Comparison of ENCODE assay signal across 13 cellular contexts in the genomic region with DNA sequence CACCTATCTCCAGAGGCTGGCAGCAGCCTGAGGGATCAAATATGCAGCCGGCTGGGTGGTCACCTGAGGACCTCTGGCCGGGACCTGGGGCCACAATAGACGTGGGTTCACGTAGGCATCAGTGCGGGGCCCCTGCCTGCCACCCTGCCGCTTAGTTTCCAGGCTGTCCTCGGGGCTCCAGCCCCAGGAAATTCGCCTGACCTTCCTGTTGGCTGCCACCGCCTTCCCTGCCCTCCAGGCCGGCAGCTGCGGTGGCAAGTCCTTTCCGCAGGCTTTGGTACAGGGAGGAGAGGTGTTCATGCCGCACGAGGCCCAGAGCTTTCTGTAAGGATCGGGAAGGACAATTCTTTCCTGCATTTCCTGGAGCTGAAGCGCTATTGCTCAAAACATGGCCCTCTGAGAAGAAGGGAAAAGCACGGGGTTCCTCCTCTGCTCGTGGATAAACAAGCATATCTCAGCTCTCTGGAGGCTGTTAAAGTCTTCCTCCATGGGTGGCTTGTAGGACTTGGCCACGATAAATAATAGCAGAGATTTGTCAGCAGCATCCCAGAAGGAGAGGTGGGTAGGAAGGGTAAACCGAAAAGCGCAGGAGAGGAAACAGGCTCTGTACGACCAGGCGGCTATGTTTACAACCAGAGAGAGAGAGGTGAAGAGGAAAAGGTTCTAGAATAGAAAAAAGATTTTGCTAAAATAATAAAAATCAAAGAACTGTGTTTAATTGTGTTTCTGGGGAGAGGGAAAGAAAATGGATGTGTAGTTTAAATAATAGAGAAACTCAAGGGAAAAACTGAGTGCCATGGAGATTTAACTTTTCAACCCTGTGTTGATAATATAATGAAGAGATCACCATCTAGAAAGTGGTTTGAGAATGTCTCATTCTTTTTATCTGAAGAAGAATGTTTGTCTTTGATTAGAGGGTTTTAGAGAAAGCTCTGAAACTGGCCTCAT. TPM values are rescaled to one million over a fixed set of nuclear protein-coding genes. Genes with fewer than 3 reads are reported as not detected.
A peak's percentile ranks its signal among the peaks of the same experiment; 100 is the strongest.
DNase-seq lines count a peak whose midpoint lies in the region; ATAC-seq and TF ChIP-seq lines count a peak whose summit lies in the region.
"Had no signal": no experiment of that assay in that cellular context is flagged by ENCODE, and none has a peak within 500 bp of the region (broad histone marks: within the 10 kb centered on the region; RNA-seq: fewer than 3 reads in every experiment).

No MANE protein-coding gene starts in this region.

- TF ChIP-seq CTCF in heart left ventricle (IDR thresholded peaks at IDR 0.05) (no peak), fibroblast of lung (conservative IDR thresholded peaks at IDR 0.05 in 1 of 2, IDR thresholded peaks at IDR 0.05 in 1 of 2; ENCODE audit: low read depth in 1 of 2, low read length in 2 of 2) (no peak), osteocyte (IDR thresholded peaks at IDR 0.05) (no peak)

- H3K27me3 ChIP-seq in heart left ventricle: peaks cover 0 to 33% (median 0%) of the 10 kb centered on the region in 9 donors
- no peaks in the 10 kb centered on the region for H3K27me3 ChIP-seq in fibroblast of lung (ENCODE audit: control insufficient read depth, insufficient read depth, low read length)

- 13 to 28% (median 22%) methylated on average over 22 to 23 of the region's 23 CpGs for WGBS in heart left ventricle, 4 donors

- H3K36me3 Mint-ChIP-seq in osteocyte (ENCODE audit: unreplicated experiment): peaks cover 69% of the 10 kb centered on the region
- H3K36me3 Mint-ChIP-seq: activated naive CD8-positive, alpha-beta T cell treated with anti-CD3 and anti-CD28 coated beads, Interleukin-2, amount 10 ng/mL, durations not matched to agents 7 days and 5 days had no signal

- H3K4me1 ChIP-seq in heart left ventricle (peaks cover 17 to 85% (median 71%) of the 10 kb centered on the region in 12 donors), fibroblast of lung (ENCODE audit: control insufficient read depth, extremely low read depth, insufficient read depth, low read length) (peaks cover 15% of the 10 kb centered on the region)

- H3K36me3 ChIP-seq in heart left ventricle (peaks cover 0 to 30% (median 9%) of the 10 kb centered on the region in 9 donors), fibroblast of lung (ENCODE audit: control insufficient read depth, insufficient read depth, low read length) (peaks cover 8% of the 10 kb centered on the region)

- no peak overlapping the region for H2AFZ ChIP-seq in fibroblast of lung (ENCODE audit: low read length)

- DNase-seq in heart left ventricle: peak in 2 of 5 donors; percentile 24 to 41
- DNase-seq in Right ventricle myocardium inferior (ENCODE audit: missing footprints): no peak
- no peak for DNase-seq in fibroblast of lung (ENCODE audit: low read depth in 2 of 2)
- no peak for DNase-seq in osteocyte (ENCODE audit: extremely low spot score, unreplicated experiment)
- DNase-seq in activated T-cell treated with anti-CD3 and anti-CD28 coated beads, Interleukin-2, amount 50 U/mL, for 48 hours: no peak
- DNase-seq in DMS153 treated with DMSO at 0.1 percent for 48 hours (lab: John Stamatoyannopoulos, UW; ENCODE audit: unreplicated experiment): no peak
- no peak for DNase-seq in NCI-H345 treated with DMSO at 0.1 percent for 48 hours (lab: John Stamatoyannopoulos, UW; ENCODE audit: unreplicated experiment)
- DNase-seq: activated naive CD8-positive, alpha-beta T cell treated with anti-CD3 and anti-CD28 coated beads, Interleukin-2, amount 10 ng/mL, durations not matched to agents 7 days and 5 days; DND-41; NCI-H2029 treated with DMSO at 0.1 percent for 48 hours; stimulated activated naive CD4-positive, alpha-beta T cell had no signal

- no peak for TF ChIP-seq POLR2A in heart left ventricle (IDR thresholded peaks at IDR 0.05)

- no peaks in the 10 kb centered on the region for H3K9me3 ChIP-seq in heart left ventricle
- no peaks in the 10 kb centered on the region for H3K9me3 ChIP-seq in fibroblast of lung (ENCODE audit: control insufficient read depth, insufficient read depth, low read depth, low read length)

- H3K27ac ChIP-seq in heart left ventricle (peak overlapping the region in 11 of 12 donors; percentile 50 to 99 (median 96)), fibroblast of lung (ENCODE audit: insufficient read depth, low read length) (peak overlapping the region; percentile 73)
- H3K27ac ChIP-seq: KMS-11 had no signal

- H3K4me1 Mint-ChIP-seq in osteocyte (ENCODE audit: unreplicated experiment): peaks cover 70% of the 10 kb centered on the region

- no peak for ATAC-seq in heart left ventricle
- no peak for ATAC-seq in Right ventricle myocardium inferior
- ATAC-seq in GM18870 (IDR thresholded peaks at IDR 0.05; ENCODE audit: unreplicated experiment): no peak

- H3K4me3 ChIP-seq in heart left ventricle (peak overlapping the region in 10 of 12 donors; percentile 18 to 93 (median 82)), fibroblast of lung (replicated peaks in 1 of 4; ENCODE audit: control extremely low read depth in 1 of 4, insufficient read depth in 1 of 4, low read depth in 3 of 4, low read length in 4 of 4) (peak overlapping the region in 1 of 4 experiments; percentile 11)

- H3K27ac Mint-ChIP-seq in osteocyte (ENCODE audit: unreplicated experiment): peak overlapping the region; percentile 100
- H3K27ac Mint-ChIP-seq: activated naive CD8-positive, alpha-beta T cell treated with anti-CD3 and anti-CD28 coated beads, Interleukin-2, amount 10 ng/mL, durations not matched to agents 7 days and 5 days had no signal

- H3K9me3 Mint-ChIP-seq in osteocyte (ENCODE audit: unreplicated experiment): no peaks in the 10 kb centered on the region
- H3K9me3 Mint-ChIP-seq: activated naive CD8-positive, alpha-beta T cell treated with anti-CD3 and anti-CD28 coated beads, Interleukin-2, amount 10 ng/mL, durations not matched to agents 7 days and 5 days had no signal

- no peaks in the 10 kb centered on the region for H3K27me3 Mint-ChIP-seq in osteocyte (ENCODE audit: unreplicated experiment)

- peak overlapping the region; percentile 29 for H3K4me2 ChIP-seq in fibroblast of lung (ENCODE audit: extremely low read depth, insufficient read depth, low read length)
- H3K4me2 ChIP-seq: KMS-11 had no signal

- intact Hi-C loops in heart left ventricle (cut with DNase I) (loop anchor here in 1 of 10 donors (5.0 kb wide), 1 partner anchor 65 kb away; no protein-coding TSS in a partner anchor), Right ventricle myocardium inferior (cut with DNase I) (no loop called here)

- H3K79me2 ChIP-seq in fibroblast of lung (ENCODE audit: control insufficient read depth, insufficient read depth, low read length): peaks cover 85% of the 10 kb centered on the region

- peak overlapping the region; percentile 70 for H3K9ac ChIP-seq in fibroblast of lung (ENCODE audit: insufficient read depth, low read length)
- H3K9ac ChIP-seq: KMS-11 had no signal

- peak overlapping the region; percentile 99 for H3K4me3 Mint-ChIP-seq in osteocyte (ENCODE audit: unreplicated experiment)
- H3K4me3 Mint-ChIP-seq: activated naive CD8-positive, alpha-beta T cell treated with anti-CD3 and anti-CD28 coated beads, Interleukin-2, amount 10 ng/mL, durations not matched to agents 7 days and 5 days had no signal

- H4K20me1 ChIP-seq in fibroblast of lung (ENCODE audit: control insufficient read depth, extremely low read depth, insufficient read depth, low read length): no peaks in the 10 kb centered on the region

RNA-seq across cellular contexts. Expression of a gene that starts 4.9 kb away (rescaled TPM):
- total RNA-seq in heart left ventricle: 100 to 1,000 TPM in 8 of 9 donors, 10 to 100 TPM in 1; 94.0 to 377 (median 166) TPM
- polyA plus RNA-seq in heart left ventricle: 100 to 1,000 TPM in 1 of 2 donors, 10 to 100 TPM in 1; 92.4 to 220 TPM
- 126 TPM for total RNA-seq in Right ventricle myocardium inferior
- 93.1 and 123 TPM in 2 replicates for total RNA-seq in fibroblast of lung
- polyA plus RNA-seq in fibroblast of lung: 43.8 and 463 TPM in 2 replicates
- 52.1 and 712 TPM in 2 replicates for polyA plus RNA-seq in fibroblast of lung (2012)
- 56.9 and 841 TPM in 2 replicates for polyA minus RNA-seq in fibroblast of lung (ENCODE audit: low replicate concordance)
- 2,001 and 2,067 TPM in 2 replicates for total RNA-seq in osteocyte
- total RNA-seq: activated naive CD8-positive, alpha-beta T cell treated with anti-CD3 and anti-CD28 coated beads, Interleukin-2, amount 10 ng/mL, durations not matched to agents 7 days and 5 days had no signal

RNA-seq across cellular contexts. Expression of a gene that starts 5.0 kb away (rescaled TPM):
- 100 to 1,000 TPM in 8 of 9 donors, 10 to 100 TPM in 1; 91.9 to 428 (median 184) TPM for total RNA-seq in heart left ventricle
- polyA plus RNA-seq in heart left ventricle: 100 to 1,000 TPM in 1 of 2 donors, 10 to 100 TPM in 1; 52.6 to 194 TPM
- 128 TPM for total RNA-seq in Right ventricle myocardium inferior
- total RNA-seq in fibroblast of lung: 34.0 and 57.5 TPM in 2 replicates
- 18.4 and 607 TPM in 2 replicates for polyA plus RNA-seq in fibroblast of lung
- 19.5 and 691 TPM in 2 replicates for polyA plus RNA-seq in fibroblast of lung (2012)
- polyA minus RNA-seq in fibroblast of lung (ENCODE audit: low replicate concordance): 30.9 and 567 TPM in 2 replicates
- 3,181 and 3,589 TPM in 2 replicates for total RNA-seq in osteocyte
- total RNA-seq: activated naive CD8-positive, alpha-beta T cell treated with anti-CD3 and anti-CD28 coated beads, Interleukin-2, amount 10 ng/mL, durations not matched to agents 7 days and 5 days had no signal
